Comparison of ENCODE assay signal across 27 cellular contexts in the genomic region with DNA sequence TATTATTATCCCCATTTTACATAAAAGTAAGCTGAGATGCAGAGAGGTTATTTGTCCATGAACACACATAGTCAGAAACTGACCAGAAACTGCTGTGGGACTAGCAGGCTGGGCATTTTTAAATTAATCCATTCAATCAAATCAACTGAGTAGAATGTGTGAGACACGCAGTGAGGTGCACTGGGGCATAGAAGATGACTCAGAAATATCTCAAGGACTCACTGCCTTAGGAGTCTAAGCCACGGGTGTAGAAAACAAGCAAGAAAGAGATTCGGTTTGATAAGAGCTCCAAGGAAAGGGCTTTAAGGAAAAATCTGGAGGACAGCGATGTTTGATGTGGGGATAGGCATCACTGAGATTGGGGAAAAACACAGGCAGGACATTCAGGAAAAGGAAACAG.
"Had no signal": no experiment of that assay in that cellular context is flagged by ENCODE, and none has a peak within 500 bp of the region (broad histone marks: within the 10 kb centered on the region; RNA-seq: fewer than 3 reads in every experiment).

No MANE protein-coding gene starts in this region.

- DNase-seq: activated B cell treated with CpG ODN at 0.5 μM for 24 hours; activated CD4-positive, alpha-beta memory T cell treated with anti-CD3 and anti-CD28 coated beads for 36 hours; activated CD4-positive, alpha-beta T cell treated with anti-CD3 and anti-CD28 coated beads for 4 hours; activated CD4-positive, alpha-beta T cell treated with anti-CD3 and anti-CD28 coated beads, Interleukin-2, amount 50 U/mL, for 1 hour; activated CD4-positive, CD25-positive, alpha-beta regulatory T cell treated with anti-CD3 and anti-CD28 coated beads, Interleukin-2, amount 50 U/mL, for 72 hours; activated CD8-positive, alpha-beta memory T cell treated with anti-CD3 and anti-CD28 coated beads, Interleukin-2, amount 50 U/mL, for 4 hours; activated effector memory CD4-positive, alpha-beta T cell treated with Interleukin-2 at 50 U/mL for 16 hours; activated naive CD4-positive, alpha-beta T cell treated with anti-CD3 and anti-CD28 coated beads, Interleukin-2, amount 10 ng/mL, durations not matched to agents 7 days and 5 days; activated naive CD8-positive, alpha-beta T cell treated with anti-CD3 and anti-CD28 coated beads, Interleukin-2, amount 50 U/mL, for 24 hours; activated T-cell treated with anti-CD3 and anti-CD28 coated beads for 4 hours; activated T-cell treated with anti-CD3 and anti-CD28 coated beads, Interleukin-2, amount 50 U/mL, for 48 hours; aorta; brain microvascular endothelial cell; central memory CD4-positive, alpha-beta T cell; Karpas-422; MM.1S; MV-4-11; NCI-H1092; NCI-H1436 treated with DMSO at 0.1 percent for 48 hours; NCI-H1694 treated with DMSO at 0.1 percent for 48 hours; NCI-H2029; NCI-H345; NCI-H524 treated with DMSO at 0.1 percent for 48 hours; RPMI8226; SHP77 treated with DMSO at 0.1 percent for 48 hours; SK-N-SH had no signal

- H3K4me3 ChIP-seq: SJSA1 had no signal
